9 cellular contexts compared by ENCODE assay signal in the genomic region with DNA sequence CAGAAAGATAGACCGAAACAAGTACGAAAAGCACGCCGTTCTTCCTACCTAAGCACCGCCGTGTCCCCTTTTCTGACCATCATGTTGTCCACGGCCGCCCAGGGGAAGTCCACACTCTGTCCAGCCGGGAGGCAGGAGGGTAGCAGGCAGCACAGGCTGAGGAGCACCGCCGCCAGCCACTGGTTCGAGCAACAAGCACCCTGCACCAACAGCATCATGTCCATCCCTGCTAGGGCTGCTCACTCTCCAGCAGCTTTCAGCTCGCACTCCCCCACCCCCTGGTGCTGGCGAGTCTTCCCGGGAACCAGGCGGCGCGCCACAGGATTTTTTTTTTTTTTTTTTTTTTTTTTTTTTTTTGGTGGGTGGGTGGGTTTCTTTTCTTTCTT. TPM values are rescaled to one million over a fixed set of nuclear protein-coding genes. Genes with fewer than 3 reads are reported as not detected.
DNase-seq lines count a peak whose midpoint lies in the region; ATAC-seq, FAIRE-seq and TF ChIP-seq lines count a peak whose summit lies in the region.
"Had no signal": no experiment of that assay in that cellular context is flagged by ENCODE, and none has a peak within 500 bp of the region (broad histone marks: within the 10 kb centered on the region; RNA-seq: fewer than 3 reads in every experiment).

A gene (minus strand): TSS at position 269 of the 386 bp plus-strand sequence.

- H3K9me3 Mint-ChIP-seq in activated CD4-positive, alpha-beta memory T cell treated with anti-CD3 and anti-CD28 coated beads, Interleukin-2, amount 10 ng/mL, durations not matched to agents 7 days and 5 days, result no peaks in the 10 kb centered on the region
- H3K9me3 Mint-ChIP-seq in naive B cell, result peaks cover 0 to 3% (median 0%) of the 10 kb centered on the region in 7 donors

- H3K27ac Mint-ChIP-seq in activated CD4-positive, alpha-beta memory T cell treated with anti-CD3 and anti-CD28 coated beads, Interleukin-2, amount 10 ng/mL, durations not matched to agents 7 days and 5 days, result no peak within 1 kb of the TSS
- peak within 1 kb of the TSS in 4 of 6 donors; percentile 9 to 83 (median 36) for H3K27ac Mint-ChIP-seq in naive B cell

- H3K4me3 ChIP-seq in Jurkat, Clone E6-1 (ENCODE audit: low read length), result peak within 1 kb of the TSS; percentile 75
- H3K4me3 ChIP-seq in fibroblast of the aortic adventitia (ENCODE audit: low read depth, low read length), result peak within 1 kb of the TSS; percentile 89

- H3K27me3 Mint-ChIP-seq in activated CD4-positive, alpha-beta memory T cell treated with anti-CD3 and anti-CD28 coated beads, Interleukin-2, amount 10 ng/mL, durations not matched to agents 7 days and 5 days, result peaks cover 20% of the 10 kb centered on the region
- peaks cover 0 to 13% (median 0%) of the 10 kb centered on the region in 3 donors for H3K27me3 Mint-ChIP-seq in naive B cell

- no peak for FAIRE-seq in urothelium cell line (lab: Jason Lieb, UNC)

- ATAC-seq in naive B cell (ENCODE audit: low read depth in 2 of 2) (no peak), HG03439 (IDR thresholded peaks at IDR 0.05; ENCODE audit: unreplicated experiment) (no peak)

- H3K4me3 Mint-ChIP-seq in activated CD4-positive, alpha-beta memory T cell treated with anti-CD3 and anti-CD28 coated beads, Interleukin-2, amount 10 ng/mL, durations not matched to agents 7 days and 5 days, result peak within 1 kb of the TSS; percentile 34
- H3K4me3 Mint-ChIP-seq in naive B cell, result peak within 1 kb of the TSS in 2 of 8 donors; percentile 89 to 93

- POLR2A ChIA-PET in activated CD4-positive, alpha-beta memory T cell treated with anti-CD3 and anti-CD28 coated beads, Interleukin-2, amount 10 ng/mL, durations not matched to agents 7 days and 5 days (lab: Charles Lee), result no interaction called here

- no peak for TF ChIP-seq CTCF in fibroblast of the aortic adventitia (IDR thresholded peaks at IDR 0.05; ENCODE audit: insufficient read depth, low read length)

- peaks cover 13% of the 10 kb centered on the region for H3K4me1 Mint-ChIP-seq in activated CD4-positive, alpha-beta memory T cell treated with anti-CD3 and anti-CD28 coated beads, Interleukin-2, amount 10 ng/mL, durations not matched to agents 7 days and 5 days
- H3K4me1 Mint-ChIP-seq in naive B cell, result peaks cover 17 to 18% (median 18%) of the 10 kb centered on the region in 3 donors

- no peaks in the 10 kb centered on the region for H3K36me3 Mint-ChIP-seq in activated CD4-positive, alpha-beta memory T cell treated with anti-CD3 and anti-CD28 coated beads, Interleukin-2, amount 10 ng/mL, durations not matched to agents 7 days and 5 days (ENCODE audit: low read depth)
- H3K36me3 Mint-ChIP-seq in naive B cell, result no peaks in the 10 kb centered on the region

- CTCF ChIA-PET in activated CD4-positive, alpha-beta memory T cell treated with anti-CD3 and anti-CD28 coated beads, Interleukin-2, amount 10 ng/mL, durations not matched to agents 7 days and 5 days (lab: Charles Lee), result no interaction called here

- DNase-seq in COLO668 (lab: John Stamatoyannopoulos, UW; ENCODE audit: unreplicated experiment) (peak; percentile 67), fibroblast of the aortic adventitia (ENCODE audit: low read depth) (peak; percentile 78), naive B cell (peak; percentile 7), urothelium cell line (ENCODE audit: low spot score) (peak; percentile 34), NK-92 (lab: John Stamatoyannopoulos, UW; ENCODE audit: unreplicated experiment) (no peak)
- DNase-seq in Jurkat, Clone E6-1 (ENCODE audit: low read depth, low spot score), result no peak
- no peak for DNase-seq in activated CD4-positive, alpha-beta memory T cell treated with anti-CD3 and anti-CD28 coated beads, Interleukin-2, amount 10 ng/mL, durations not matched to agents 7 days and 5 days

RNA-seq across cellular contexts. Expression of the gene that starts here (rescaled TPM):
- not detected for polyA plus RNA-seq in Jurkat, Clone E6-1 (2012; ENCODE audit: insufficient read depth, insufficient read length)
- not detected for total RNA-seq in activated CD4-positive, alpha-beta memory T cell treated with anti-CD3 and anti-CD28 coated beads, Interleukin-2, amount 10 ng/mL, durations not matched to agents 7 days and 5 days
- total RNA-seq in fibroblast of the aortic adventitia (ENCODE audit: low replicate concordance), result 1.1 and 20.7 TPM in 2 replicates
- polyA plus RNA-seq in naive B cell (ENCODE audit: low read depth in 6 of 6), result under 1 TPM in 1 of 6 donors, not detected in 5; 0.10 TPM
- total RNA-seq: T-helper 2 cell treated with Interferon-gamma antibody and Interleukin-4, amounts not matched to agents 100 ng/mL and 5 ng/mL, for 36 hours had no signal

Comparison
In these comparisons a context has a peak if more than half of its experiments do, and no peak if none do; other contexts are left out.
1. Peak in DNase-seq in naive B cell; RNA of the gene not detected or under 1 TPM.
2. DNase-seq: peak in COLO668 (single experiment), fibroblast of the aortic adventitia (single experiment) and urothelium cell line (single experiment); none in Jurkat, Clone E6-1 (single experiment), activated CD4-positive, alpha-beta memory T cell treated with anti-CD3 and anti-CD28 coated beads, Interleukin-2, amount 10 ng/mL, durations not matched to agents 7 days and 5 days (single experiment) and NK-92 (single experiment).